ENCODE assay signal across 15 cellular contexts in the genomic region with DNA sequence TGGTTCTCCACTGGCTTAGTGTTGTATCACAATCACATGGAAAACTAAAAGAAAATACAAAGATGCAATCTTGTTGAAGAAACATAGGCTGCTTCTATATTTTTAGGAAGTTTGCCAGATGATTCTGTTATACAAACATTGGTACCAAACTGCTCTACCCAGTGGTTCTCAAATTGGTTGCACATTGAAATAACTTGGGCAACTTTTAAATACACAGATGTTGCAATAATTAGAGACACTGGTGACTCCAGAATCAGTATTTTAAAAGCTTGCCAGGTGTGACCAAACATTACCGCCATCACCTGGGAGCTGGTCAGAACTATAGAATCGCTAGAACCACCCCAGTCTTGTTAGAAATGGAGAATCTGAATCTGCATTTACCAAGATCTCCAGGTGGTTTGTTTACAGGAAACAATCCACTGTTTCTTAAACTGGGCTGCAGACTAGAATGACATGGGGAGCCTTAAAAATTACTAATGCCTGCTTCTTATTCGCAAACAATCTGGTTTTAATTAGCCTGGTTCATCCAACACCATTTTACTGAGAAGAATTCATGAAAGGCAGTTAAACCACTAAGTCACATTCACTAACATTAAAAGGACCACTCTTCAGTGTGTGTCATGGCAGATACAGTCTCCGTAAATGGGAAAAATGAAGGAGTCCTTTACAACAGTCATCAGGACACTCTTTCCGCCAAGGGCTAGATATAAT.
DNase-seq lines count a peak whose midpoint lies in the region; ATAC-seq and TF ChIP-seq lines count a peak whose summit lies in the region.
"Had no signal": no experiment of that assay in that cellular context is flagged by ENCODE, and none has a peak within 500 bp of the region (broad histone marks: within the 10 kb centered on the region; RNA-seq: fewer than 3 reads in every experiment).

No MANE protein-coding gene starts in this region.

- peak; percentile 3 for DNase-seq in AG08395 (ENCODE audit: low spot score)
- peak; percentile 43 for DNase-seq in HFF-Myc (ENCODE audit: extremely low read depth, low read depth)
- peak; percentile 39 for DNase-seq in dedifferentiated amniotic fluid mesenchymal stem cell (ENCODE audit: extremely low spot score)
- DNase-seq in stimulated activated CD4-positive, alpha-beta T cell treated with anti-CD3 and anti-CD28 coated beads, Interleukin-4, amount 100 ng/mL, for 4 hours, result no peak
- DNase-seq in medulla oblongata (ENCODE audit: extremely low spot score), result no peak
- no peak for DNase-seq in SW480 (ENCODE audit: low spot score)
- DNase-seq: CD4-positive, alpha-beta T cell; DMS79; KG1; NCI-H1092; NCI-H446 had no signal

- H3K4me1 ChIP-seq in liver (ENCODE audit: control insufficient read depth in 4 of 4, insufficient read depth in 4 of 4, low read length in 3 of 4), result peaks cover 0 to 2% (median 0%) of the 10 kb centered on the region in 4 donors

- 82% methylated on average over 5 of the region's 5 CpGs for WGBS in liver

- TF ChIP-seq CTCF in HFF-Myc (IDR thresholded peaks at IDR 0.05; ENCODE audit: low read depth, low read length, missing control alignments), result no peak
- no peak for TF ChIP-seq CTCF in liver (IDR thresholded peaks at IDR 0.05; ENCODE audit: low read depth, low read length, missing input control)

- H3K9ac ChIP-seq in liver (ENCODE audit: low read depth in 1 of 2, low read length in 2 of 2), result no peak overlapping the region

- no peaks in the 10 kb centered on the region for H3K9me3 ChIP-seq in liver (ENCODE audit: control insufficient read depth in 4 of 4, low read length in 3 of 4)

- H3K27ac ChIP-seq in liver (ENCODE audit: low read depth in 1 of 2, low read length in 2 of 2), result no peak overlapping the region

- peaks cover 0 to 4% (median 2%) of the 10 kb centered on the region in 4 donors for H3K36me3 ChIP-seq in liver (ENCODE audit: control insufficient read depth in 4 of 4, insufficient read depth in 3 of 4, low read depth in 1 of 4, low read length in 3 of 4)

- H3K27me3 ChIP-seq in liver (ENCODE audit: control insufficient read depth in 4 of 4, insufficient read depth in 4 of 4, low read length in 3 of 4), result no peaks in the 10 kb centered on the region

- H3K4me3 ChIP-seq in HFF-Myc (replicated peaks; ENCODE audit: low read depth, low read length), result no peak overlapping the region
- H3K4me3 ChIP-seq in liver (ENCODE audit: low read depth in 1 of 3, low read length in 3 of 3), result no peak overlapping the region

- peak; percentile 28 for TF ChIP-seq RAD21 in liver (IDR thresholded peaks at IDR 0.05)

- ATAC-seq in HG03175 (IDR thresholded peaks at IDR 0.05; ENCODE audit: unreplicated experiment), result no peak
- ATAC-seq: HCT116, Right ventricle myocardium inferior had no signal

TF ChIP-seq in liver, 16 proteins besides CTCF, POLR2A, EP300 and RAD21:
- TF ChIP-seq YY1 (IDR thresholded peaks at IDR 0.05) (peak; percentile 51), FOXA1 (IDR thresholded peaks at IDR 0.05) (no peak), MAX (IDR thresholded peaks at IDR 0.05) (peak; percentile 18), RXRA (IDR thresholded peaks at IDR 0.05) (peak in 1 of 2 donors; percentile 40), HNF4A (conservative IDR thresholded peaks at IDR 0.05) (peak; percentile 32 to 39), JUND (IDR thresholded peaks at IDR 0.05) (peak in 1 of 2 donors; percentile 25), FOXA2 (IDR thresholded peaks at IDR 0.05) (peak; percentile 37), NR2F2 (IDR thresholded peaks at IDR 0.05) (no peak)

Comparison
In these comparisons a context has a peak if more than half of its experiments do, and no peak if none do; other contexts are left out.
1. DNase-seq: peak in AG08395 (single experiment), HFF-Myc (single experiment) and dedifferentiated amniotic fluid mesenchymal stem cell (single experiment); none in stimulated activated CD4-positive, alpha-beta T cell treated with anti-CD3 and anti-CD28 coated beads, Interleukin-4, amount 100 ng/mL, for 4 hours (0 of 2), medulla oblongata (single experiment) and SW480 (single experiment).